23 cellular contexts compared by ENCODE assay signal in genomic region chr15:85386261-85386660, GRCh38. TPM values are rescaled to one million over a fixed set of nuclear protein-coding genes. Genes with fewer than 3 reads are reported as not detected.
DNase-seq lines count a peak whose midpoint lies in the region; ATAC-seq and TF ChIP-seq lines count a peak whose summit lies in the region.
"Had no signal": no experiment of that assay in that cellular context is flagged by ENCODE, and none has a peak within 500 bp of the region (broad histone marks: within the 10 kb centered on the region; RNA-seq: fewer than 3 reads in every experiment).

No MANE protein-coding gene starts in this region.

- H3K27ac ChIP-seq in left ventricle myocardium inferior (replicated peaks) (peak overlapping the region; percentile 50), OCI-LY7 (ENCODE audit: low read depth, low read length, poor library complexity, severe bottlenecking) (peak overlapping the region; percentile 88)
- H3K27ac ChIP-seq: 22Rv1, BLaER1, C4-2B, GM23248 had no signal

- no peaks in the 10 kb centered on the region for H3K27me3 Mint-ChIP-seq in T-helper 17 cell
- no peaks in the 10 kb centered on the region for H3K27me3 Mint-ChIP-seq in stimulated activated naive B cell treated with anti-CD40 and anti-IgM and Interleukin-4, amounts not matched to agents 10 μg/mL and 1 μg/mL and 100 μg/mL, for 72 hours
- H3K27me3 Mint-ChIP-seq: B cell; CD4-positive, CD25-positive, alpha-beta regulatory T cell had no signal

- H3K4me1 Mint-ChIP-seq in T-helper 17 cell: peaks cover 45% of the 10 kb centered on the region
- peaks cover 34 to 40% of the 10 kb centered on the region in 2 donors for H3K4me1 Mint-ChIP-seq in stimulated activated naive B cell treated with anti-CD40 and anti-IgM and Interleukin-4, amounts not matched to agents 10 μg/mL and 1 μg/mL and 100 μg/mL, for 72 hours

- ATAC-seq in left cardiac atrium (no peak), T-helper 17 cell (no peak), HG02588 (IDR thresholded peaks at IDR 0.05; ENCODE audit: unreplicated experiment) (no peak), HG02678 (IDR thresholded peaks at IDR 0.05; ENCODE audit: unreplicated experiment) (no peak)
- no peak for ATAC-seq in stimulated activated naive B cell treated with anti-CD40 and anti-IgM and Interleukin-4, amounts not matched to agents 10 μg/mL and 1 μg/mL and 100 μg/mL, for 72 hours (replicated peaks)
- ATAC-seq: CD8-positive, alpha-beta T cell; GM12878 had no signal

- no peak overlapping the region for H3K4me3 Mint-ChIP-seq in T-helper 17 cell
- H3K4me3 Mint-ChIP-seq in stimulated activated naive B cell treated with anti-CD40 and anti-IgM and Interleukin-4, amounts not matched to agents 10 μg/mL and 1 μg/mL and 100 μg/mL, for 72 hours: no peak overlapping the region
- H3K4me3 Mint-ChIP-seq: B cell; CD8-positive, alpha-beta T cell had no signal

- H3K9me3 Mint-ChIP-seq in stimulated activated naive B cell treated with anti-CD40 and anti-IgM and Interleukin-4, amounts not matched to agents 10 μg/mL and 1 μg/mL and 100 μg/mL, for 72 hours: no peaks in the 10 kb centered on the region
- H3K9me3 Mint-ChIP-seq: CD4-positive, CD25-positive, alpha-beta regulatory T cell; CD8-positive, alpha-beta T cell had no signal

- H3K4me2 ChIP-seq in OCI-LY7 (ENCODE audit: low read length): peak overlapping the region; percentile 78; the same call in 1 of the 2 replicates
- H3K4me2 ChIP-seq: BLaER1 had no signal

- TF ChIP-seq CTCF in left ventricle myocardium inferior (IDR thresholded peaks at IDR 0.05; ENCODE audit: borderline replicate concordance) (no peak), OCI-LY7 (conservative IDR thresholded peaks at IDR 0.05; ENCODE audit: low read length) (no peak)

- no peaks in the 10 kb centered on the region for H3K27me3 ChIP-seq in left ventricle myocardium inferior (ENCODE audit: low read depth)
- H3K27me3 ChIP-seq: BLaER1 had no signal

- peaks cover 7% of the 10 kb centered on the region for H3K36me3 ChIP-seq in left ventricle myocardium inferior
- peaks cover 62% of the 10 kb centered on the region for H3K36me3 ChIP-seq in OCI-LY7 (ENCODE audit: insufficient read depth, low read length)

- intact Hi-C loops in left ventricle myocardium inferior (cut with micrococcal nuclease) (no loop called here), left cardiac atrium (cut with DNase I) (loop anchor here in 1 of 2 donors (10.0 kb wide), 2 partner anchors 51 to 89 kb away; no protein-coding TSS in a partner anchor), OCI-LY7 (cut with micrococcal nuclease; ENCODE audit: unreplicated experiment) (loop anchor here (10.0 kb wide), 1 partner anchor 319 kb away; no protein-coding TSS in a partner anchor)

- no TSS peak for BruUV-seq in OCI-LY7 (replicated peaks; lab: Mats Ljungman, UMichigan)

- peaks cover 99% of the 10 kb centered on the region for H3K79me2 ChIP-seq in OCI-LY7 (ENCODE audit: insufficient read depth, low read depth, low read length)

- no peak overlapping the region for H3K4me3 ChIP-seq in left ventricle myocardium inferior
- H3K4me3 ChIP-seq in OCI-LY7 (ENCODE audit: low read depth, low read length, poor library complexity, severe bottlenecking): no peak overlapping the region
- H3K4me3 ChIP-seq: BLaER1, GM12878, GM23248 had no signal

- peaks cover 94% of the 10 kb centered on the region for H3K4me1 ChIP-seq in left ventricle myocardium inferior
- peaks cover 79% of the 10 kb centered on the region for H3K4me1 ChIP-seq in OCI-LY7 (ENCODE audit: insufficient read depth, low read length, poor library complexity, severe bottlenecking)

- peaks cover 34% of the 10 kb centered on the region; the same call in 1 of the 2 replicates for H4K20me1 ChIP-seq in OCI-LY7 (ENCODE audit: insufficient read depth, low read length)

- DNase-seq in left ventricle myocardium inferior (no peak), left cardiac atrium (no peak), OCI-LY7 (ENCODE audit: low spot score) (no peak), T-helper 17 cell (no peak)
- no peak for DNase-seq in stimulated activated naive B cell treated with anti-CD40 and anti-IgM and Interleukin-4, amounts not matched to agents 10 μg/mL and 1 μg/mL and 100 μg/mL, for 72 hours
- no peak for DNase-seq in stimulated activated naive CD4-positive, alpha-beta T cell (lab: John Stamatoyannopoulos, UW)
- DNase-seq: Caco-2; CD4-positive, CD25-positive, alpha-beta regulatory T cell; CD8-positive, alpha-beta T cell; DMS153; DND-41; EL; GDM1; GM23248; H7; HCEC 1CT had no signal

- H3K9me2 ChIP-seq in OCI-LY7 (ENCODE audit: insufficient read depth, low read length): no peaks in the 10 kb centered on the region

- H3K9me3 ChIP-seq in left ventricle myocardium inferior (replicated peaks): no peaks in the 10 kb centered on the region
- no peaks in the 10 kb centered on the region for H3K9me3 ChIP-seq in OCI-LY7 (ENCODE audit: low read length)
- no peaks in the 10 kb centered on the region for H3K9me3 ChIP-seq in T-helper 17 cell (ENCODE audit: control insufficient read depth, low read length, poor library complexity, severe bottlenecking)
- H3K9me3 ChIP-seq: Caco-2 had no signal

- peak overlapping the region; percentile 67 for H3K27ac Mint-ChIP-seq in T-helper 17 cell
- peak overlapping the region; percentile 52 for H3K27ac Mint-ChIP-seq in stimulated activated naive B cell treated with anti-CD40 and anti-IgM and Interleukin-4, amounts not matched to agents 10 μg/mL and 1 μg/mL and 100 μg/mL, for 72 hours
- H3K27ac Mint-ChIP-seq: B cell; CD4-positive, CD25-positive, alpha-beta regulatory T cell; CD8-positive, alpha-beta T cell had no signal

- POLR2A ChIA-PET in OCI-LY7 (lab: Charles Lee): interaction anchor here (0.7 to 14.6 kb wide), 8 partner anchors 11 to 89 kb away, joined by 3 to 335 read pairs (median 4); no protein-coding TSS in a partner anchor

- CTCF ChIA-PET in OCI-LY7 (lab: Charles Lee; ENCODE audit: unreplicated experiment): no interaction called here

- H3K36me3 Mint-ChIP-seq in T-helper 17 cell (ENCODE audit: low read depth): no peaks in the 10 kb centered on the region
- peaks cover 4 to 20% of the 10 kb centered on the region in 2 donors for H3K36me3 Mint-ChIP-seq in stimulated activated naive B cell treated with anti-CD40 and anti-IgM and Interleukin-4, amounts not matched to agents 10 μg/mL and 1 μg/mL and 100 μg/mL, for 72 hours

- no peak overlapping the region for H2AFZ ChIP-seq in OCI-LY7 (ENCODE audit: low read length)
- H2AFZ ChIP-seq: GM23248 had no signal

RNA-seq across cellular contexts. Expression of gene AKAP13, which starts 5.9 kb away (rescaled TPM):
- total RNA-seq in left ventricle myocardium inferior (331 TPM), left cardiac atrium (100 to 1,000 TPM; 217 to 302 TPM), OCI-LY7 (2022) (250 and 261 TPM in 2 replicates), T-helper 17 cell (100 to 1,000 TPM; 426 to 437 TPM)
- total RNA-seq in OCI-LY7 (2014; rRNA removed; shearing (Covaris generic)): 124 and 140 TPM in 2 replicates
